ENCODE assay signal across 6 cellular contexts in genomic region chr13:94544922-94545321, GRCh38. TPM values are rescaled to one million over a fixed set of nuclear protein-coding genes. Genes with fewer than 3 reads are reported as not detected.
"Had no signal": no experiment of that assay in that cellular context is flagged by ENCODE, and none has a peak within 500 bp of the region (broad histone marks: within the 10 kb centered on the region; RNA-seq: fewer than 3 reads in every experiment).

No MANE protein-coding gene starts in this region.

- H3K36me3 Mint-ChIP-seq: IgD-negative memory B cell had no signal

- H3K4me3 Mint-ChIP-seq: IgD-negative memory B cell had no signal

- DNase-seq: IMR-90, KBM-7 had no signal

- H3K27ac ChIP-seq: HL-60 had no signal

- ATAC-seq: HepG2, K562 had no signal

- H3K4me3 ChIP-seq: K562 had no signal

RNA-seq across cellular contexts. Expression of gene GPR180, which starts 56.7 kb away (rescaled TPM):
- total RNA-seq: HepG2 had no signal
- polyA plus RNA-seq: HepG2 had no signal
